Comparison of ENCODE assay signal across 24 cellular contexts in the genomic region with DNA sequence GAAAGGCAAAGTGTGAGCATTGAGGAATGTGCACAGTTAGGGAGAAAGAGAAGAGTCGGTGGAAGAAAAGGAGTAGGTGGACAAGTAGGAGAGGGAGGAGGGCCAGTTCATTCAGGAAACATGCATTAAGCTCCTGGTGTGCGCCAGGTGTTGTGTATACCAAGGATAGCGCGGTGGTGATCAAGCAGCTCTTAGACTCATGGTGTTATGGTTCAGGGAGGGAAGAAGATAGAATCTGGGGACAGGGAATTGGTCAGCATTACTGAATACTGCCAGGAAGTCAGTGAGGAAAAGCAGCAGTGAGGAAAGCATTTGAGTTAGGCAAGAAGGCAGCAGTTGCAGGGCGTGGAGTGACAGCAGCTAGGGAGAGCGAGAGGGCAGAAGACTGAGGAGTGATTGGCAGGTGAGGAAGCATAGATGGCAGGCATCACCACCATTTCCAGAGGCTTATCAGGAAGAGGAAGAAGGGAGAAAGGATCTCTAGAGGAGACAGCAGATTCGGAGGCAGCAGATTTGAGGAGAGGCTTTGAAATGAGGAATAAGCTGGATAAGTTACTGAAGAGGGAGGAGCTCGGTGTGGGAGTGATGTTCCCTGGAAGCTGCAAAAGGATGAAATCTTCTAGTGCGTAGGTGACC.
DNase-seq lines count a peak whose midpoint lies in the region; ATAC-seq and TF ChIP-seq lines count a peak whose summit lies in the region.
"Had no signal": no experiment of that assay in that cellular context is flagged by ENCODE, and none has a peak within 500 bp of the region (broad histone marks: within the 10 kb centered on the region; RNA-seq: fewer than 3 reads in every experiment).

No MANE protein-coding gene starts in this region.

- no peak overlapping the region for H3K14ac ChIP-seq in IMR-90 (replicated peaks; ENCODE audit: low read depth, low read length)

- no peak overlapping the region for H2BK120ac ChIP-seq in IMR-90 (ENCODE audit: low read depth, low read length)

- WGBS in IMR-90 (ENCODE audit: extremely low coverage in 2 of 2, insufficient read length in 1 of 2), 2 experiments: 69% methylated on average over 6 of the region's 9 CpGs; no CpG with 5 or more reads in 1 of the 2 experiments

- TF ChIP-seq CTCF in GM23338 (conservative IDR thresholded peaks at IDR 0.05; ENCODE audit: low read depth in 2 of 2): no peak
- TF ChIP-seq CTCF in IMR-90 (conservative IDR thresholded peaks at IDR 0.05; ENCODE audit: low read depth, low read length): no peak
- TF ChIP-seq CTCF in omental fat pad (IDR thresholded peaks at IDR 0.05): no peak
- no peak for TF ChIP-seq CTCF in CD8-positive, alpha-beta T cell (IDR thresholded peaks at IDR 0.05)

- no peak overlapping the region for H3K4ac ChIP-seq in IMR-90 (ENCODE audit: low read depth, low read length)

- H2BK15ac ChIP-seq in IMR-90 (ENCODE audit: low read depth, low read length): no peak overlapping the region

- no peak for TF ChIP-seq RAD21 in IMR-90 (IDR thresholded peaks at IDR 0.05; ENCODE audit: low read length)

- H3K4me3 ChIP-seq in GM23338 (no peak overlapping the region), IMR-90 (ENCODE audit: insufficient read depth, low read depth, low read length) (no peak overlapping the region)
- no peak overlapping the region for H3K4me3 ChIP-seq in CD8-positive, alpha-beta T cell (ENCODE audit: low read depth, low read length)
- H3K4me3 ChIP-seq: GM23248, K562, PC-9, SJCRH30 had no signal

- no peaks in the 10 kb centered on the region for H3K9me1 ChIP-seq in IMR-90 (ENCODE audit: insufficient read depth, low read length)

- intact Hi-C loops in IMR-90 (cut with micrococcal nuclease): no loop called here
- intact Hi-C loops in head of caudate nucleus (cut with DNase I): no loop called here
- intact Hi-C loops in CD8-positive, alpha-beta T cell (cut with DNase I, micrococcal nuclease): no loop called here

- no peak overlapping the region for H4K91ac ChIP-seq in IMR-90 (ENCODE audit: insufficient read depth, low read depth, low read length)

- H2AK5ac ChIP-seq in IMR-90 (ENCODE audit: low read depth, low read length): no peak overlapping the region

- peaks cover 3% of the 10 kb centered on the region; the same call in 1 of the 2 replicates for H3K9me2 ChIP-seq in GM23338 (ENCODE audit: insufficient read depth)

- H3K4me3 Mint-ChIP-seq in GM23338: no peak overlapping the region
- H3K4me3 Mint-ChIP-seq in CD8-positive, alpha-beta T cell: no peak overlapping the region

- no peak overlapping the region for H2AK9ac ChIP-seq in IMR-90 (replicated peaks; ENCODE audit: low read depth, low read length, poor library complexity)

- no peaks in the 10 kb centered on the region for H3K27me3 Mint-ChIP-seq in GM23338 (ENCODE audit: insufficient read depth, low read depth, poor library complexity)
- no peaks in the 10 kb centered on the region for H3K27me3 Mint-ChIP-seq in CD8-positive, alpha-beta T cell (ENCODE audit: low read depth)

- dilution Hi-C loops in IMR-90 (cut with HindIII; ENCODE audit: low sequenced_read_pairs, unreplicated experiment): no loop called here

- H4K8ac ChIP-seq in IMR-90 (ENCODE audit: low read depth in 2 of 2, low read length in 2 of 2): no peak overlapping the region

- ATAC-seq in GM23338: no peak
- no peak for ATAC-seq in IMR-90 (ENCODE audit: low read depth)
- peak; percentile 87 for ATAC-seq in omental fat pad (ENCODE audit: low FRiP score)
- ATAC-seq in CD8-positive, alpha-beta T cell: no peak
- no peak for ATAC-seq in HG02884 (IDR thresholded peaks at IDR 0.05; ENCODE audit: unreplicated experiment)
- ATAC-seq: HepG2, K562, Right ventricle myocardium inferior, SK-N-SH treated with all-trans-retinoic acid at 6 μM for 48 hours had no signal

- TF ChIP-seq POLR2A in IMR-90 (IDR thresholded peaks at IDR 0.05; ENCODE audit: low read depth, low read length): no peak

- H3K79me1 ChIP-seq in IMR-90 (ENCODE audit: low read depth in 1 of 2, low read length in 2 of 2): no peaks in the 10 kb centered on the region

- CTCF ChIA-PET in IMR-90 (lab: Yijun Ruan, JAX): no interaction called here
- CTCF ChIA-PET in CD8-positive, alpha-beta T cell (lab: Charles Lee): no interaction called here

- H3K9ac ChIP-seq in IMR-90 (ENCODE audit: low read depth, low read length): no peak overlapping the region
- H3K9ac ChIP-seq: GM23248 had no signal

- H2BK5ac ChIP-seq in IMR-90 (ENCODE audit: low read depth, low read length, poor library complexity, severe bottlenecking): no peak overlapping the region

- in situ Hi-C loops in IMR-90 (cut with MboI; ENCODE audit: low sequenced_read_pairs): no loop called here

- H3K23ac ChIP-seq in IMR-90 (ENCODE audit: low read depth, low read length): no peak overlapping the region

- H3K4me2 ChIP-seq in GM23338: no peak overlapping the region
- H3K4me2 ChIP-seq in IMR-90 (ENCODE audit: low read depth, low read length): no peak overlapping the region
- H3K4me2 ChIP-seq: PC-9 had no signal

- H3K9me3 ChIP-seq in IMR-90 (ENCODE audit: control insufficient read depth, insufficient read depth, low read length): no peaks in the 10 kb centered on the region
- no peaks in the 10 kb centered on the region for H3K9me3 ChIP-seq in CD8-positive, alpha-beta T cell (ENCODE audit: low read length)
- H3K9me3 ChIP-seq: SJCRH30 had no signal

- H2AFZ ChIP-seq in GM23338 (peak overlapping the region; percentile 28), IMR-90 (replicated peaks; ENCODE audit: low read length, poor library complexity) (peak overlapping the region; percentile 76)
- H2AFZ ChIP-seq: GM23248, PC-9 had no signal

- H3K27me3 ChIP-seq in GM23338 (ENCODE audit: insufficient read depth) (no peaks in the 10 kb centered on the region), IMR-90 (ENCODE audit: control insufficient read depth, insufficient read depth, low read length) (peaks cover 2% of the 10 kb centered on the region; the same call in 1 of the 2 replicates)
- no peaks in the 10 kb centered on the region for H3K27me3 ChIP-seq in CD8-positive, alpha-beta T cell (ENCODE audit: insufficient read depth, low read length)
- H3K27me3 ChIP-seq: SJCRH30 had no signal

- H3F3A ChIP-seq in GM23338 (replicated peaks; ENCODE audit: low read depth): no peaks in the 10 kb centered on the region

- no TSS peak for BruUV-seq in IMR-90 (replicated peaks; lab: Mats Ljungman, UMichigan)

- no peak overlapping the region for H2BK20ac ChIP-seq in IMR-90 (ENCODE audit: low read depth, low read length)

- no peaks in the 10 kb centered on the region for H3K9me3 Mint-ChIP-seq in GM23338
- peaks cover 2% of the 10 kb centered on the region for H3K9me3 Mint-ChIP-seq in CD8-positive, alpha-beta T cell

- DNase-seq in GM23338 (ENCODE audit: low spot score) (no peak), IMR-90 (no peak), head of caudate nucleus (peak in 33 of 42 donors; percentile 7 to 79 (median 33)), omental fat pad (ENCODE audit: low spot score) (no peak), Ammon's horn (ENCODE audit: low spot score) (no peak)
- DNase-seq in activated naive CD4-positive, alpha-beta T cell (lab: John Stamatoyannopoulos, UW): no peak
- no peak for DNase-seq in CD8-positive, alpha-beta T cell
- DNase-seq: 8988T, ACHN, DMS53, GM23248, Kasumi-1, MV-4-11, NCI-H1105, NCI-H1436 treated with DMSO at 0.1 percent for 48 hours, NCI-H1930, NCI-H526 treated with DMSO at 0.1 percent for 48 hours, PC-9, SJCRH30 had no signal

- no peak overlapping the region for H4K5ac ChIP-seq in IMR-90 (ENCODE audit: low read depth, low read length)

- POLR2A ChIA-PET in IMR-90 (lab: Charles Lee; ENCODE audit: unreplicated experiment): interaction anchor here (0.6 kb wide), 1 partner anchor 20 kb away, joined by 3 read pairs; no protein-coding TSS in a partner anchor
- POLR2A ChIA-PET in CD8-positive, alpha-beta T cell (lab: Charles Lee): no interaction called here

- H3K56ac ChIP-seq in IMR-90 (ENCODE audit: extremely low read depth, insufficient read depth, low read length): no peak overlapping the region

- H3K36me3 Mint-ChIP-seq in GM23338 (ENCODE audit: low read depth): no peaks in the 10 kb centered on the region; the same call in 2 of the 3 replicates
- H3K36me3 Mint-ChIP-seq in CD8-positive, alpha-beta T cell: no peaks in the 10 kb centered on the region

- H3K4me1 ChIP-seq in GM23338 (ENCODE audit: insufficient read depth) (no peaks in the 10 kb centered on the region), IMR-90 (ENCODE audit: control insufficient read depth, insufficient read depth, low read length) (no peaks in the 10 kb centered on the region)
- no peaks in the 10 kb centered on the region for H3K4me1 ChIP-seq in CD8-positive, alpha-beta T cell (ENCODE audit: insufficient read depth, low read length)
- H3K4me1 ChIP-seq: SJCRH30 had no signal

- no peak overlapping the region for H3K18ac ChIP-seq in IMR-90 (ENCODE audit: low read depth, low read length)

- no peaks in the 10 kb centered on the region for H3K4me1 Mint-ChIP-seq in GM23338
- H3K4me1 Mint-ChIP-seq in CD8-positive, alpha-beta T cell (ENCODE audit: low read depth): no peaks in the 10 kb centered on the region

- no peaks in the 10 kb centered on the region for H3K36me3 ChIP-seq in GM23338 (ENCODE audit: insufficient read depth)
- H3K36me3 ChIP-seq in IMR-90 (ENCODE audit: control insufficient read depth, insufficient read depth, low read length): no peaks in the 10 kb centered on the region
- H3K36me3 ChIP-seq in CD8-positive, alpha-beta T cell (ENCODE audit: insufficient read depth, low read length): no peaks in the 10 kb centered on the region
- H3K36me3 ChIP-seq: SJCRH30 had no signal

- H3K27ac Mint-ChIP-seq in GM23338: no peak overlapping the region
- H3K27ac Mint-ChIP-seq in CD8-positive, alpha-beta T cell: no peak overlapping the region

- H3K27ac ChIP-seq in GM23338 (ENCODE audit: low read depth) (no peak overlapping the region), IMR-90 (ENCODE audit: insufficient read depth, low read length) (no peak overlapping the region)
- H3K27ac ChIP-seq in CD8-positive, alpha-beta T cell (ENCODE audit: low read depth, low read length): no peak overlapping the region
- H3K27ac ChIP-seq: GM23248, PC-9, SJCRH30 had no signal

- no peaks in the 10 kb centered on the region for H4K20me1 ChIP-seq in GM23338 (replicated peaks; ENCODE audit: insufficient read depth)
- H4K20me1 ChIP-seq in IMR-90 (ENCODE audit: insufficient read depth, low read length): no peaks in the 10 kb centered on the region

- no peaks in the 10 kb centered on the region for H3K79me2 ChIP-seq in GM23338 (replicated peaks; ENCODE audit: insufficient read depth)

TF ChIP-seq in GM23338, 12 proteins besides CTCF, POLR2A, EP300 and RAD21 (continues in another document):
- TF ChIP-seq STAT1 (IDR thresholded peaks at IDR 0.05; ENCODE audit: unreplicated experiment) (no peak), EZH2 (IDR thresholded peaks at IDR 0.05; ENCODE audit: low read depth, unreplicated experiment) (no peak)

TF ChIP-seq in IMR-90, 13 proteins besides CTCF, POLR2A, EP300 and RAD21 (continues in another document):
- no peak for TF ChIP-seq USF2 (IDR thresholded peaks at IDR 0.05; ENCODE audit: low read depth, low read length)

Comparison
In these comparisons a context has a peak if more than half of its experiments do, and no peak if none do; other contexts are left out.
1. DNase-seq: peak in head of caudate nucleus (33 of 42); none in GM23338 (single experiment), IMR-90 (single experiment), omental fat pad (single experiment), Ammon's horn (single experiment), activated naive CD4-positive, alpha-beta T cell (0 of 4) and CD8-positive, alpha-beta T cell (0 of 7).